In genomic region chr16:21666772-21667171, GRCh38 we compare ENCODE assay signal across 1 cellular context.
TF ChIP-seq lines count a peak whose summit lies in the region.

No MANE protein-coding gene starts in this region.

TF ChIP-seq in HepG2, 621 proteins besides CTCF, POLR2A, EP300 and RAD21 (continued from another document and continues in another):
- TF ChIP-seq IRF2 (CRISPR knock-in tag; IDR thresholded peaks at IDR 0.05) (0 out of 2 replicates have a peak, but pooled peaks have one; percentile 12), ZNF331 (CRISPR knock-in tag; IDR thresholded peaks at IDR 0.05) (no peak), HMG20B (CRISPR knock-in tag; conservative IDR thresholded peaks at IDR 0.05) (no peak), NR0B2 (CRISPR knock-in tag; IDR thresholded peaks at IDR 0.05) (no peak), RXRA (CRISPR knock-in tag; IDR thresholded peaks at IDR 0.05) (peak; percentile 64; the same call in 1 of the 2 replicates), NRL (CRISPR knock-in tag; IDR thresholded peaks at IDR 0.05; ENCODE audit: borderline replicate concordance) (no peak), ZNF687 (CRISPR knock-in tag; IDR thresholded peaks at IDR 0.05) (no peak), ZNF7 (CRISPR knock-in tag; IDR thresholded peaks at IDR 0.05) (no peak), MED13 (CRISPR knock-in tag; IDR thresholded peaks at IDR 0.05) (no peak), ZMYM2 (CRISPR knock-in tag; IDR thresholded peaks at IDR 0.05) (no peak), ZBTB49 (CRISPR knock-in tag; IDR thresholded peaks at IDR 0.05; ENCODE audit: borderline replicate concordance) (no peak), HNRNPH1 (optimal IDR thresholded peaks at IDR 0.05; ENCODE audit: low read depth, low read length) (no peak), ZNF251 (CRISPR knock-in tag; IDR thresholded peaks at IDR 0.05) (no peak), ZNF652 (CRISPR knock-in tag; IDR thresholded peaks at IDR 0.05; ENCODE audit: borderline replicate concordance, low read depth) (peak; percentile 89), ZNF614 (CRISPR knock-in tag; IDR thresholded peaks at IDR 0.05; ENCODE audit: borderline replicate concordance) (0 out of 2 replicates have a peak, but pooled peaks have one; percentile 31), POLR2G (IDR thresholded peaks at IDR 0.05; ENCODE audit: low read depth, low read length) (peak; percentile 66), PHF21A (CRISPR knock-in tag; IDR thresholded peaks at IDR 0.05) (peak; percentile 76), POGK (CRISPR knock-in tag; conservative IDR thresholded peaks at IDR 0.05) (0 out of 2 replicates have a peak, but pooled peaks have one; percentile 10), SP4 (CRISPR knock-in tag; IDR thresholded peaks at IDR 0.05) (0 out of 2 replicates have a peak, but pooled peaks have one; percentile 39), HIC2 (CRISPR knock-in tag; IDR thresholded peaks at IDR 0.05; ENCODE audit: low read depth) (no peak), MBNL3 (CRISPR knock-in tag; conservative IDR thresholded peaks at IDR 0.05) (no peak), ZNF629 (CRISPR knock-in tag; conservative IDR thresholded peaks at IDR 0.05) (0 out of 2 replicates have a peak, but pooled peaks have one; percentile 20), HNF4A (CRISPR knock-in tag; IDR thresholded peaks at IDR 0.05) (peak; percentile 80), ZNF75D (CRISPR knock-in tag; IDR thresholded peaks at IDR 0.05; ENCODE audit: borderline replicate concordance) (no peak), FOXC1 (CRISPR knock-in tag; IDR thresholded peaks at IDR 0.05; ENCODE audit: borderline replicate concordance) (no peak), HOXA9 (CRISPR knock-in tag; IDR thresholded peaks at IDR 0.05; ENCODE audit: borderline replicate concordance) (no peak), PHF8 (CRISPR knock-in tag; IDR thresholded peaks at IDR 0.05) (peak; percentile 37; the same call in 1 of the 2 replicates), FUBP1 (CRISPR knock-in tag; IDR thresholded peaks at IDR 0.05; ENCODE audit: borderline replicate concordance) (no peak), MTF1 (CRISPR knock-in tag; IDR thresholded peaks at IDR 0.05) (no peak), GZF1 (CRISPR knock-in tag; IDR thresholded peaks at IDR 0.05) (no peak), SP140L (CRISPR knock-in tag; IDR thresholded peaks at IDR 0.05; ENCODE audit: borderline replicate concordance) (no peak), SRSF4 (IDR thresholded peaks at IDR 0.05; ENCODE audit: low read depth, low read length, poor library complexity, severe bottlenecking) (no peak), RARA (CRISPR knock-in tag; IDR thresholded peaks at IDR 0.05) (no peak), RNF2 (conservative IDR thresholded peaks at IDR 0.05; ENCODE audit: low read depth) (no peak), RXRB (CRISPR knock-in tag; IDR thresholded peaks at IDR 0.05; ENCODE audit: borderline replicate concordance) (no peak), RCOR2 (CRISPR knock-in tag; IDR thresholded peaks at IDR 0.05) (peak; percentile 52), TEAD3 (CRISPR knock-in tag; optimal IDR thresholded peaks at IDR 0.05; ENCODE audit: borderline replicate concordance) (peak; percentile 59), ZFP82 (CRISPR knock-in tag; IDR thresholded peaks at IDR 0.05; ENCODE audit: borderline replicate concordance) (no peak), MED8 (CRISPR knock-in tag; IDR thresholded peaks at IDR 0.05; ENCODE audit: insufficient replicate concordance) (peak; percentile 46), ZNF644 (CRISPR knock-in tag; IDR thresholded peaks at IDR 0.05; ENCODE audit: low read depth) (peak; percentile 67), ARID4A (CRISPR knock-in tag; IDR thresholded peaks at IDR 0.05; ENCODE audit: borderline replicate concordance) (peak; percentile 25; the same call in 1 of the 2 replicates), ZNF850 (CRISPR knock-in tag; conservative IDR thresholded peaks at IDR 0.05) (no peak), TP53 (CRISPR knock-in tag; conservative IDR thresholded peaks at IDR 0.05) (no peak), NFE2L1 (CRISPR knock-in tag; IDR thresholded peaks at IDR 0.05; ENCODE audit: borderline replicate concordance) (no peak), ATF4 (CRISPR knock-in tag; IDR thresholded peaks at IDR 0.05) (no peak), DPF2 (CRISPR knock-in tag; IDR thresholded peaks at IDR 0.05; ENCODE audit: borderline replicate concordance, low read depth) (no peak), BCL6 (CRISPR knock-in tag; IDR thresholded peaks at IDR 0.05) (peak; percentile 43; the same call in 1 of the 2 replicates), CHD4 (IDR thresholded peaks at IDR 0.05; ENCODE audit: borderline replicate concordance, low read length) (no peak), NR2F6 (IDR thresholded peaks at IDR 0.05) (peak; percentile 39; the same call in 1 of the 2 replicates), NR2F6 (CRISPR knock-in tag; IDR thresholded peaks at IDR 0.05) (peak; percentile 61; the same call in 1 of the 2 replicates)
